Comparison of ENCODE assay signal across 13 cellular contexts in genomic region chr4:114037981-114038380, GRCh38. TPM values are rescaled to one million over a fixed set of nuclear protein-coding genes. Genes with fewer than 3 reads are reported as not detected.
DNase-seq lines count a peak whose midpoint lies in the region; ATAC-seq and TF ChIP-seq lines count a peak whose summit lies in the region.
"Had no signal": no experiment of that assay in that cellular context is flagged by ENCODE, and none has a peak within 500 bp of the region (broad histone marks: within the 10 kb centered on the region; RNA-seq: fewer than 3 reads in every experiment).

No MANE protein-coding gene starts in this region.

- DNase-seq in NCI-H748 (lab: John Stamatoyannopoulos, UW; ENCODE audit: unreplicated experiment) (peak; percentile 34), NCI-H748 treated with DMSO at 0.1 percent for 48 hours (lab: John Stamatoyannopoulos, UW) (no peak), NCI-H1930 (lab: John Stamatoyannopoulos, UW) (peak; percentile 12 to 37), SJCRH30 (peak; percentile 60 to 81), GM13977 (ENCODE audit: low spot score) (no peak)
- DNase-seq in activated T-cell treated with anti-CD3 and anti-CD28 coated beads, Interleukin-2, amount 50 U/mL, for 48 hours, result no peak
- DNase-seq: CD8-positive, alpha-beta T cell; COR-L47; DMS79 treated with DMSO at 0.1 percent for 48 hours; EL; GM23248 had no signal

- H3K27me3 ChIP-seq in SJCRH30, result no peaks in the 10 kb centered on the region

- H3K4me3 ChIP-seq in SJCRH30, result no peak overlapping the region
- H3K4me3 ChIP-seq: GM23248 had no signal

- no peaks in the 10 kb centered on the region for H3K9me3 ChIP-seq in SJCRH30 (replicated peaks)

- H3K27ac ChIP-seq in SJCRH30, result no peak overlapping the region
- H3K27ac ChIP-seq: GM23248 had no signal

- TF ChIP-seq CTCF in GM13977 (IDR thresholded peaks at IDR 0.05; ENCODE audit: extremely low read depth, insufficient read depth, missing control alignments), result no peak

- in situ Hi-C loops in GM13977 (cut with MboI; ENCODE audit: low pct_unique_long_range_greater_than_20kb, low sequenced_read_pairs, unreplicated experiment), result no loop called here

- ATAC-seq in GM18502 (IDR thresholded peaks at IDR 0.05; ENCODE audit: poor library complexity, unreplicated experiment), result no peak
- ATAC-seq: CD8-positive, alpha-beta T cell; HCT116 had no signal

- peaks cover 55% of the 10 kb centered on the region for H3K4me1 ChIP-seq in SJCRH30

- H3K36me3 ChIP-seq in SJCRH30, result no peaks in the 10 kb centered on the region

RNA-seq across cellular contexts. Expression of gene ARSJ, which starts 58.5 kb away (rescaled TPM):
- total RNA-seq in SJCRH30 (2014; rRNA removed; shearing (Covaris generic)), result 4.4 and 6.2 TPM in 2 replicates
- total RNA-seq: CD8-positive, alpha-beta T cell had no signal

Comparison
In these comparisons a context has a peak if more than half of its experiments do, and no peak if none do; other contexts are left out.
1. DNase-seq: peak in NCI-H748 (single experiment), NCI-H1930 (2 of 2) and SJCRH30 (2 of 2); none in NCI-H748 treated with DMSO at 0.1 percent for 48 hours (single experiment), activated T-cell treated with anti-CD3 and anti-CD28 coated beads, Interleukin-2, amount 50 U/mL, for 48 hours (0 of 2) and GM13977 (single experiment).